ENCODE assay signal across 1 cellular context in genomic region chr6:46848684-46849360, GRCh38.
TF ChIP-seq lines count a peak whose summit lies in the region.

No MANE protein-coding gene starts in this region.

TF ChIP-seq in GM12878, 131 proteins besides CTCF, POLR2A, EP300 and RAD21 (continued from another document):
- TF ChIP-seq, protein P1, sequence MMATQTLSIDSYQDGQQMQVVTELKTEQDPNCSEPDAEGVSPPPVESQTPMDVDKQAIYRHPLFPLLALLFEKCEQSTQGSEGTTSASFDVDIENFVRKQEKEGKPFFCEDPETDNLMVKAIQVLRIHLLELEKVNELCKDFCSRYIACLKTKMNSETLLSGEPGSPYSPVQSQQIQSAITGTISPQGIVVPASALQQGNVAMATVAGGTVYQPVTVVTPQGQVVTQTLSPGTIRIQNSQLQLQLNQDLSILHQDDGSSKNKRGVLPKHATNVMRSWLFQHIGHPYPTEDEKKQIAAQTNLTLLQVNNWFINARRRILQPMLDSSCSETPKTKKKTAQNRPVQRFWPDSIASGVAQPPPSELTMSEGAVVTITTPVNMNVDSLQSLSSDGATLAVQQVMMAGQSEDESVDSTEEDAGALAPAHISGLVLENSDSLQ (IDR thresholded peaks at IDR 0.05): peak; percentile 38; the same call in 1 of the 2 replicates
